Comparison of ENCODE assay signal across 18 cellular contexts in the genomic region with DNA sequence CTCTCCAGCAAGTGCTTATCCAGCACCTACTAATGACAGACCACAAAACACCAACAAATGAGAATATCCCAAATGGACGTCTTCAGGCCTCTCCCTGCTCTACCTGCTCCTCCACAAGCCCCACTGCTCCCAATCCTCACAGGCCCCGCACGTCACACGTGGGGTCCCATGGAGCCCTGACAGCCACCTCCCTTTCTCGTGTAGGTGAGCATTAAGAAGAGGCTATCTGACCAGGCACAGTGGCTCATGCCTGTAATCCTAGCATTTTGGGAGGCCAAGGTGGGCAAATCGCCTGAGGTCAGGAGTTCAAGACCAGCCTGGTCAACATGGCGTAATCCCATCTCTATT. TPM values are rescaled to one million over a fixed set of nuclear protein-coding genes. Genes with fewer than 3 reads are reported as not detected.
DNase-seq lines count a peak whose midpoint lies in the region; TF ChIP-seq lines count a peak whose summit lies in the region.
"Had no signal": no experiment of that assay in that cellular context is flagged by ENCODE, and none has a peak within 500 bp of the region (broad histone marks: within the 10 kb centered on the region; RNA-seq: fewer than 3 reads in every experiment).

No MANE protein-coding gene starts in this region.

- peak overlapping the region; percentile 64 for H3K27ac Mint-ChIP-seq in nephron progenitor cell
- no peak overlapping the region for H3K27ac Mint-ChIP-seq in T-helper 2 cell treated with Interferon-gamma antibody and Interleukin-4, amounts not matched to agents 5 μg/mL and 100 μg/mL, for 36 hours
- H3K27ac Mint-ChIP-seq: CD4-positive, alpha-beta memory T cell had no signal

- H3K4me3 Mint-ChIP-seq in nephron progenitor cell, result no peak overlapping the region
- H3K4me3 Mint-ChIP-seq in T-helper 2 cell treated with Interferon-gamma antibody and Interleukin-4, amounts not matched to agents 5 μg/mL and 100 μg/mL, for 36 hours, result no peak overlapping the region
- H3K4me3 Mint-ChIP-seq: CD14-positive monocyte; CD4-positive, alpha-beta memory T cell had no signal

- no peaks in the 10 kb centered on the region for H3K36me3 Mint-ChIP-seq in nephron progenitor cell (ENCODE audit: low read depth)
- no peaks in the 10 kb centered on the region for H3K36me3 Mint-ChIP-seq in T-helper 2 cell treated with Interferon-gamma antibody and Interleukin-4, amounts not matched to agents 5 μg/mL and 100 μg/mL, for 36 hours (ENCODE audit: low read depth)
- H3K36me3 Mint-ChIP-seq: CD14-positive monocyte; CD4-positive, alpha-beta memory T cell had no signal

- H3K9me3 Mint-ChIP-seq in nephron progenitor cell, result no peaks in the 10 kb centered on the region
- H3K9me3 Mint-ChIP-seq in T-helper 2 cell treated with Interferon-gamma antibody and Interleukin-4, amounts not matched to agents 5 μg/mL and 100 μg/mL, for 36 hours, result no peaks in the 10 kb centered on the region

- no peak for TF ChIP-seq POLR2A in esophagus muscularis mucosa (IDR thresholded peaks at IDR 0.05; ENCODE audit: low read depth)

- no peak overlapping the region for H3K27ac ChIP-seq in esophagus muscularis mucosa (replicated peaks in 1 of 4)
- H3K27ac ChIP-seq: 22Rv1, A549, BLaER1, GM23248, HL-60 had no signal

- no peaks in the 10 kb centered on the region for H3K9me3 ChIP-seq in esophagus muscularis mucosa
- H3K9me3 ChIP-seq: A549, BLaER1 had no signal

- H3K4me3 ChIP-seq in esophagus muscularis mucosa, result no peak overlapping the region
- H3K4me3 ChIP-seq: A549, BLaER1, GM23248 had no signal

- no peak for TF ChIP-seq CTCF in nephron progenitor cell (IDR thresholded peaks at IDR 0.05)
- TF ChIP-seq CTCF in esophagus muscularis mucosa (IDR thresholded peaks at IDR 0.05), result no peak

- WGBS in esophagus muscularis mucosa, result 84% methylated on average over 7 of the region's 7 CpGs

- no peaks in the 10 kb centered on the region for H3K36me3 ChIP-seq in esophagus muscularis mucosa
- H3K36me3 ChIP-seq: BLaER1 had no signal

- H3K4me1 ChIP-seq in esophagus muscularis mucosa, result peaks cover 0 to 25% (median 23%) of the 10 kb centered on the region in 4 donors

- peaks cover 40% of the 10 kb centered on the region for H3K4me1 Mint-ChIP-seq in nephron progenitor cell
- H3K4me1 Mint-ChIP-seq in T-helper 2 cell treated with Interferon-gamma antibody and Interleukin-4, amounts not matched to agents 5 μg/mL and 100 μg/mL, for 36 hours (ENCODE audit: low read depth), result no peaks in the 10 kb centered on the region
- H3K4me1 Mint-ChIP-seq: CD14-positive monocyte had no signal

- H3K27me3 ChIP-seq in esophagus muscularis mucosa, result peaks cover 0 to 50% (median 8%) of the 10 kb centered on the region in 4 donors

- peaks cover 49% of the 10 kb centered on the region for H3K27me3 Mint-ChIP-seq in nephron progenitor cell (ENCODE audit: low read depth, poor library complexity)
- peaks cover 23% of the 10 kb centered on the region for H3K27me3 Mint-ChIP-seq in T-helper 2 cell treated with Interferon-gamma antibody and Interleukin-4, amounts not matched to agents 5 μg/mL and 100 μg/mL, for 36 hours (ENCODE audit: low read depth)

- intact Hi-C loops in posterior vena cava (cut with DNase I) (no loop called here), esophagus muscularis mucosa (cut with DNase I) (no loop called here)

- no peak for TF ChIP-seq EP300 in esophagus muscularis mucosa (IDR thresholded peaks at IDR 0.05)

- DNase-seq in activated CD8-positive, alpha-beta memory T cell treated with anti-CD3 and anti-CD28 coated beads, Interleukin-2, amount 50 U/mL, for 48 hours, result peak; percentile 29
- DNase-seq in activated CD8-positive, alpha-beta memory T cell treated with anti-CD3 and anti-CD28 coated beads, Interleukin-2, amount 50 U/mL, for 4 hours, result no peak
- DNase-seq in nephron progenitor cell (no peak), posterior vena cava (ENCODE audit: low spot score) (peak; percentile 61), middle frontal gyrus (ENCODE audit: extremely low spot score, low spot score) (no peak), esophagus muscularis mucosa (ENCODE audit: extremely low spot score) (no peak)
- no peak for DNase-seq in T-helper 2 cell treated with Interferon-gamma antibody and Interleukin-4, amounts not matched to agents 5 μg/mL and 100 μg/mL, for 36 hours (ENCODE audit: low spot score)
- DNase-seq: CD4-positive, alpha-beta memory T cell; DMS79; GDM1; GM23248; HCEC 1CT had no signal

RNA-seq across cellular contexts. Expression of gene RIMBP2, which starts 5.4 kb away (rescaled TPM):
- total RNA-seq in posterior vena cava, result 1 to 10 TPM; 1.3 to 1.7 TPM
- 1 to 10 TPM in 3 of 4 donors, under 1 TPM in 1; 0.83 to 1.8 (median 1.4) TPM for total RNA-seq in esophagus muscularis mucosa
- total RNA-seq: GM23248, HT1080 had no signal

Comparison
In these comparisons a context has a peak if more than half of its experiments do, and no peak if none do; other contexts are left out.
1. DNase-seq: peak in activated CD8-positive, alpha-beta memory T cell treated with anti-CD3 and anti-CD28 coated beads, Interleukin-2, amount 50 U/mL, for 48 hours (single experiment) and posterior vena cava (single experiment); none in activated CD8-positive, alpha-beta memory T cell treated with anti-CD3 and anti-CD28 coated beads, Interleukin-2, amount 50 U/mL, for 4 hours (single experiment), nephron progenitor cell (single experiment), middle frontal gyrus (single experiment), esophagus muscularis mucosa (single experiment) and T-helper 2 cell treated with Interferon-gamma antibody and Interleukin-4, amounts not matched to agents 5 μg/mL and 100 μg/mL, for 36 hours (single experiment).